21 cellular contexts compared by ENCODE assay signal in the genomic region with DNA sequence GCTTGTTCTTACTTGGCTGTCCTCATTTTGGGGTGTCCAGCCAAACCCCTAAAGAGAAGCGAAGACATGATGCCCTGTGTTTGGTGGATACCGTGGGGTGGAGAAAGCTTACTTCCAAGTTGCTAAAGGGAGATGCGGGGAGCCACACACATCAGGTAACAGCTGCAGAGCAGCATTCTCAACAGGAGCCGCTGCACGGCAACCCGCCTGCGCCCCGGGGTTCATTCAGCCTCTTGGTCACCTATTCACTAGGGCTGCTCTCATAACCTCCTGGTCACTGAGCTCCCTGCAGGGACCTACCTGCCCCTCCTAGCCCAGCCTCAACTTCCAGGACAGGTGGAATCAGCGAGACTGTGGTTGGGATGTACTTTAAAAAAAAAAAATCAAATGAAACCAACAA. TPM values are rescaled to one million over a fixed set of nuclear protein-coding genes. Genes with fewer than 3 reads are reported as not detected.
DNase-seq lines count a peak whose midpoint lies in the region; ATAC-seq and TF ChIP-seq lines count a peak whose summit lies in the region.
"Had no signal": no experiment of that assay in that cellular context is flagged by ENCODE, and none has a peak within 500 bp of the region (broad histone marks: within the 10 kb centered on the region; RNA-seq: fewer than 3 reads in every experiment).

No MANE protein-coding gene starts in this region.

- peak overlapping the region in 1 of 11 experiments; percentile 36; a peak in 2 of 22 replicates for H3K27ac ChIP-seq in BLaER1 treated with 17β-estradiol and CSF1 and Interleukin-3, amounts not matched to agents 10 nM and 100 nM
- no peak overlapping the region for H3K27ac ChIP-seq in smooth muscle cell (ENCODE audit: low read depth)
- H3K27ac ChIP-seq: Peyer's patch had no signal

- no peaks in the 10 kb centered on the region for H3K79me2 ChIP-seq in smooth muscle cell (ENCODE audit: low read depth)

- no peaks in the 10 kb centered on the region for H3K9me3 Mint-ChIP-seq in activated CD4-positive, alpha-beta memory T cell treated with anti-CD3 and anti-CD28 coated beads, Interleukin-2, amount 10 ng/mL, durations not matched to agents 7 days and 5 days
- H3K9me3 Mint-ChIP-seq in activated CD4-positive, alpha-beta memory T cell treated with anti-CD3 and anti-CD28 coated beads for 36 hours = no peaks in the 10 kb centered on the region
- H3K9me3 Mint-ChIP-seq in central memory CD8-positive, alpha-beta T cell = no peaks in the 10 kb centered on the region
- H3K9me3 Mint-ChIP-seq in mesothelial cell of epicardium = no peaks in the 10 kb centered on the region
- H3K9me3 Mint-ChIP-seq: CD8-positive, alpha-beta memory T cell; HFFc6 had no signal

- H3F3A ChIP-seq in smooth muscle cell (ENCODE audit: low read depth) = peaks cover 6% of the 10 kb centered on the region

- no peak for ATAC-seq in central memory CD8-positive, alpha-beta T cell (replicated peaks; ENCODE audit: extremely low read depth, poor library complexity, severe bottlenecking)

- peaks cover 79% of the 10 kb centered on the region for H3K36me3 Mint-ChIP-seq in activated CD4-positive, alpha-beta memory T cell treated with anti-CD3 and anti-CD28 coated beads, Interleukin-2, amount 10 ng/mL, durations not matched to agents 7 days and 5 days (ENCODE audit: low read depth)
- H3K36me3 Mint-ChIP-seq in activated CD4-positive, alpha-beta memory T cell treated with anti-CD3 and anti-CD28 coated beads for 36 hours = peaks cover 73% of the 10 kb centered on the region
- H3K36me3 Mint-ChIP-seq in central memory CD8-positive, alpha-beta T cell (ENCODE audit: insufficient read depth) = peaks cover 65% of the 10 kb centered on the region
- H3K36me3 Mint-ChIP-seq in mesothelial cell of epicardium = peaks cover 32% of the 10 kb centered on the region

- over 99% methylated on average over 9 of the region's 9 CpGs for WGBS in smooth muscle cell (ENCODE audit: low lambda C conversion rate)

- H4K20me1 ChIP-seq in BLaER1 treated with 17β-estradiol and CSF1 and Interleukin-3, amounts not matched to agents 10 nM and 100 nM = peaks cover 2 to 72% (median 26%) of the 10 kb centered on the region in 11 experiments; a peak in 16 of 22 replicates
- H4K20me1 ChIP-seq in smooth muscle cell (ENCODE audit: low read depth) = peaks cover 10% of the 10 kb centered on the region

- no peaks in the 10 kb centered on the region for H3K9me3 ChIP-seq in BLaER1 treated with 17β-estradiol and CSF1 and Interleukin-3, amounts not matched to agents 10 nM and 100 nM (replicated peaks in 1 of 11)
- H3K9me3 ChIP-seq in smooth muscle cell (replicated peaks; ENCODE audit: low read depth) = no peaks in the 10 kb centered on the region
- H3K9me3 ChIP-seq: Peyer's patch had no signal

- H3K4me2 ChIP-seq in BLaER1 treated with 17β-estradiol and CSF1 and Interleukin-3, amounts not matched to agents 10 nM and 100 nM = peak overlapping the region in 10 of 11 experiments; percentile 71 to 86 (median 82); a peak in 14 of 22 replicates
- H3K4me2 ChIP-seq in smooth muscle cell = no peak overlapping the region

- intact Hi-C loops in activated CD4-positive, alpha-beta memory T cell treated with anti-CD3 and anti-CD28 coated beads for 36 hours (cut with micrococcal nuclease) = no loop called here
- intact Hi-C loops in posterior vena cava (cut with DNase I) = no loop called here

- peaks cover 61 to 90% (median 80%) of the 10 kb centered on the region in 10 experiments for H3K4me1 ChIP-seq in BLaER1 treated with 17β-estradiol and CSF1 and Interleukin-3, amounts not matched to agents 10 nM and 100 nM
- H3K4me1 ChIP-seq in smooth muscle cell (ENCODE audit: low read depth) = peaks cover 10% of the 10 kb centered on the region

- H2AFZ ChIP-seq in smooth muscle cell (ENCODE audit: low read depth) = no peak overlapping the region

- H3K27me3 ChIP-seq in BLaER1 treated with 17β-estradiol and CSF1 and Interleukin-3, amounts not matched to agents 10 nM and 100 nM = no peaks in the 10 kb centered on the region
- H3K27me3 ChIP-seq in smooth muscle cell (ENCODE audit: low read depth) = no peaks in the 10 kb centered on the region
- H3K27me3 ChIP-seq: Peyer's patch had no signal

- H3K4me3 ChIP-seq in BLaER1 treated with 17β-estradiol and CSF1 and Interleukin-3, amounts not matched to agents 10 nM and 100 nM = no peak overlapping the region
- no peak overlapping the region for H3K4me3 ChIP-seq in smooth muscle cell
- H3K4me3 ChIP-seq: Peyer's patch had no signal

- TF ChIP-seq CTCF in smooth muscle cell (IDR thresholded peaks at IDR 0.05; ENCODE audit: borderline replicate concordance, insufficient read depth, poor library complexity, severe bottlenecking) = no peak
- TF ChIP-seq CTCF in mesothelial cell of epicardium (IDR thresholded peaks at IDR 0.05; ENCODE audit: unreplicated experiment) = no peak

- H3K27ac Mint-ChIP-seq in activated CD4-positive, alpha-beta memory T cell treated with anti-CD3 and anti-CD28 coated beads, Interleukin-2, amount 10 ng/mL, durations not matched to agents 7 days and 5 days = peak overlapping the region; percentile 17
- H3K27ac Mint-ChIP-seq in activated CD4-positive, alpha-beta memory T cell treated with anti-CD3 and anti-CD28 coated beads for 36 hours = no peak overlapping the region
- H3K27ac Mint-ChIP-seq in central memory CD8-positive, alpha-beta T cell (ENCODE audit: low read depth) = peak overlapping the region; percentile 47
- H3K27ac Mint-ChIP-seq in mesothelial cell of epicardium = no peak overlapping the region
- H3K27ac Mint-ChIP-seq: B cell, HFFc6 had no signal

- DNase-seq in activated CD4-positive, alpha-beta memory T cell treated with anti-CD3 and anti-CD28 coated beads, Interleukin-2, amount 10 ng/mL, durations not matched to agents 7 days and 5 days = no peak
- no peak for DNase-seq in activated CD4-positive, alpha-beta memory T cell treated with anti-CD3 and anti-CD28 coated beads for 36 hours
- no peak for DNase-seq in central memory CD8-positive, alpha-beta T cell (ENCODE audit: low spot score in 2 of 2)
- DNase-seq in posterior vena cava (ENCODE audit: low spot score) (peak; percentile 46), smooth muscle cell (lab: John Stamatoyannopoulos, UW; ENCODE audit: unreplicated experiment) (no peak), Kasumi-1 (lab: John Stamatoyannopoulos, UW) (no peak), mesothelial cell of epicardium (ENCODE audit: low spot score in 2 of 2, unreplicated experiment in 2 of 2) (no peak)
- DNase-seq: CD8-positive, alpha-beta memory T cell; DMS79 treated with DMSO at 0.1 percent for 48 hours; H7; HFFc6; KBM-7; MV-4-11; NCI-H1694 treated with DMSO at 0.1 percent for 48 hours; NCI-H510A; NCI-H748 treated with DMSO at 0.1 percent for 48 hours; NK-92 treated with Interleukin-12 subunit alpha and Interleukin-12 subunit beta, amount 100 ng/mL, for 24 hours; Peyer's patch; Right ventricle myocardium superior had no signal

- no peaks in the 10 kb centered on the region for H3K27me3 Mint-ChIP-seq in activated CD4-positive, alpha-beta memory T cell treated with anti-CD3 and anti-CD28 coated beads, Interleukin-2, amount 10 ng/mL, durations not matched to agents 7 days and 5 days
- no peaks in the 10 kb centered on the region for H3K27me3 Mint-ChIP-seq in activated CD4-positive, alpha-beta memory T cell treated with anti-CD3 and anti-CD28 coated beads for 36 hours
- H3K27me3 Mint-ChIP-seq in central memory CD8-positive, alpha-beta T cell = no peaks in the 10 kb centered on the region
- no peaks in the 10 kb centered on the region for H3K27me3 Mint-ChIP-seq in mesothelial cell of epicardium (ENCODE audit: low read depth)
- H3K27me3 Mint-ChIP-seq: B cell; CD8-positive, alpha-beta memory T cell had no signal

- POLR2A ChIA-PET in activated CD4-positive, alpha-beta memory T cell treated with anti-CD3 and anti-CD28 coated beads, Interleukin-2, amount 10 ng/mL, durations not matched to agents 7 days and 5 days (lab: Charles Lee) = interaction anchor here (0.7 to 2.0 kb wide), 2 partner anchors 13 to 15 kb away, joined by 3 to 5 read pairs; partner anchors contain the start of gene CYTH1
- POLR2A ChIA-PET in activated CD4-positive, alpha-beta memory T cell treated with anti-CD3 and anti-CD28 coated beads for 36 hours (lab: Charles Lee) = interaction anchor here (1.6 kb wide), 1 partner anchor 10 kb away, joined by 4 read pairs; no protein-coding TSS in a partner anchor

- CTCF ChIA-PET in activated CD4-positive, alpha-beta memory T cell treated with anti-CD3 and anti-CD28 coated beads, Interleukin-2, amount 10 ng/mL, durations not matched to agents 7 days and 5 days (lab: Charles Lee) = interaction anchor here (0.8 kb wide), 1 partner anchor 24 kb away, joined by 3 read pairs; no protein-coding TSS in a partner anchor
- CTCF ChIA-PET in activated CD4-positive, alpha-beta memory T cell treated with anti-CD3 and anti-CD28 coated beads for 36 hours (lab: Charles Lee) = no interaction called here

- peaks cover 72 to 93% (median 86%) of the 10 kb centered on the region in 11 experiments for H3K36me3 ChIP-seq in BLaER1 treated with 17β-estradiol and CSF1 and Interleukin-3, amounts not matched to agents 10 nM and 100 nM
- no peaks in the 10 kb centered on the region for H3K36me3 ChIP-seq in smooth muscle cell (ENCODE audit: low read depth)

- peaks cover 68% of the 10 kb centered on the region for H3K4me1 Mint-ChIP-seq in activated CD4-positive, alpha-beta memory T cell treated with anti-CD3 and anti-CD28 coated beads, Interleukin-2, amount 10 ng/mL, durations not matched to agents 7 days and 5 days
- H3K4me1 Mint-ChIP-seq in activated CD4-positive, alpha-beta memory T cell treated with anti-CD3 and anti-CD28 coated beads for 36 hours (ENCODE audit: low read depth) = peaks cover 54% of the 10 kb centered on the region
- peaks cover 70% of the 10 kb centered on the region for H3K4me1 Mint-ChIP-seq in central memory CD8-positive, alpha-beta T cell
- peaks cover 13% of the 10 kb centered on the region for H3K4me1 Mint-ChIP-seq in mesothelial cell of epicardium

- 0 out of 22 replicates have a peak overlapping the region, but pooled peaks of 1 of the 11 experiments have one; percentile 18 for H3K9ac ChIP-seq in BLaER1 treated with 17β-estradiol and CSF1 and Interleukin-3, amounts not matched to agents 10 nM and 100 nM
- no peak overlapping the region for H3K9ac ChIP-seq in smooth muscle cell (ENCODE audit: low read depth)

- no peak overlapping the region for H3K4me3 Mint-ChIP-seq in activated CD4-positive, alpha-beta memory T cell treated with anti-CD3 and anti-CD28 coated beads, Interleukin-2, amount 10 ng/mL, durations not matched to agents 7 days and 5 days
- no peak overlapping the region for H3K4me3 Mint-ChIP-seq in activated CD4-positive, alpha-beta memory T cell treated with anti-CD3 and anti-CD28 coated beads for 36 hours
- peak overlapping the region; percentile 34 for H3K4me3 Mint-ChIP-seq in central memory CD8-positive, alpha-beta T cell
- H3K4me3 Mint-ChIP-seq in mesothelial cell of epicardium = no peak overlapping the region
- H3K4me3 Mint-ChIP-seq: B cell, HFFc6 had no signal

RNA-seq across cellular contexts. Expression of gene CYTH1, which starts 13.2 kb away (rescaled TPM):
- 100 to 1,000 TPM; 288 to 309 TPM for total RNA-seq in activated CD4-positive, alpha-beta memory T cell treated with anti-CD3 and anti-CD28 coated beads, Interleukin-2, amount 10 ng/mL, durations not matched to agents 7 days and 5 days
- total RNA-seq in activated CD4-positive, alpha-beta memory T cell treated with anti-CD3 and anti-CD28 coated beads for 36 hours = 100 to 1,000 TPM; 184 to 204 TPM
- total RNA-seq in posterior vena cava (10 to 100 TPM; 27.0 to 42.9 TPM), smooth muscle cell (17.4 and 19.3 TPM in 2 replicates), mesothelial cell of epicardium (40.3 to 44.3 TPM (median 42.8 TPM) in 3 replicates)
- 14.1 and 26.9 TPM in 2 replicates for polyA plus RNA-seq in smooth muscle cell

RNA-seq across cellular contexts. Expression of gene USP36, which starts 45.4 kb away (rescaled TPM):
- total RNA-seq in activated CD4-positive, alpha-beta memory T cell treated with anti-CD3 and anti-CD28 coated beads, Interleukin-2, amount 10 ng/mL, durations not matched to agents 7 days and 5 days = 10 to 100 TPM; 95.4 to 96.8 TPM
- 10 to 100 TPM; 71.2 to 74.3 TPM for total RNA-seq in activated CD4-positive, alpha-beta memory T cell treated with anti-CD3 and anti-CD28 coated beads for 36 hours
- 10 to 100 TPM; 47.1 to 52.1 TPM for total RNA-seq in posterior vena cava
- total RNA-seq in smooth muscle cell = 14.3 and 29.0 TPM in 2 replicates
- polyA plus RNA-seq in smooth muscle cell = 17.6 and 31.4 TPM in 2 replicates
- 62.0 to 63.0 TPM (median 62.5 TPM) in 3 replicates for total RNA-seq in mesothelial cell of epicardium

Comparison
In these comparisons a context has a peak if more than half of its experiments do, and no peak if none do; other contexts are left out.
1. H3K27ac Mint-ChIP-seq: peak in activated CD4-positive, alpha-beta memory T cell treated with anti-CD3 and anti-CD28 coated beads, Interleukin-2, amount 10 ng/mL, durations not matched to agents 7 days and 5 days (single experiment) and central memory CD8-positive, alpha-beta T cell (single experiment); none in activated CD4-positive, alpha-beta memory T cell treated with anti-CD3 and anti-CD28 coated beads for 36 hours (single experiment) and mesothelial cell of epicardium (single experiment).